Comparison of ENCODE assay signal across 27 cellular contexts in genomic region chr3:89562373-89562772, GRCh38.
"Had no signal": no experiment of that assay in that cellular context is flagged by ENCODE, and none has a peak within 500 bp of the region (broad histone marks: within the 10 kb centered on the region; RNA-seq: fewer than 3 reads in every experiment).

No MANE protein-coding gene starts in this region.

- H3K4me3 ChIP-seq: body of pancreas, gastrocnemius medialis, left ventricle myocardium inferior, thyroid gland, upper lobe of right lung had no signal

- H3K9me3 ChIP-seq: body of pancreas, gastrocnemius medialis, thyroid gland, upper lobe of right lung had no signal

- H3K36me3 ChIP-seq: gastrocnemius medialis, left ventricle myocardium inferior, thyroid gland, upper lobe of right lung had no signal

- DNase-seq: activated CD4-positive, alpha-beta T cell treated with anti-CD3 and anti-CD28 coated beads, Interleukin-2, amount 10 ng/mL, durations not matched to agents 7 days and 5 days; activated CD4-positive, CD25-positive, alpha-beta regulatory T cell treated with anti-CD3 and anti-CD28 coated beads, Interleukin-2, amount 50 U/mL, for 72 hours; activated CD8-positive, alpha-beta memory T cell treated with anti-CD3 and anti-CD28 coated beads, Interleukin-2, amount 10 ng/mL, durations not matched to agents 7 days and 5 days; activated CD8-positive, alpha-beta T cell treated with anti-CD3 and anti-CD28 coated beads for 36 hours; activated gamma-delta T cell; activated naive CD4-positive, alpha-beta T cell treated with anti-CD3 and anti-CD28 coated beads, Interleukin-2, amount 50 U/mL, for 16 hours; activated naive CD8-positive, alpha-beta T cell treated with anti-CD3 and anti-CD28 coated beads, Interleukin-2, amount 50 U/mL, for 24 hours; activated T-cell treated with anti-CD3 and anti-CD28 coated beads for 4 hours; anterior cingulate cortex; body of pancreas; caudate nucleus; dermis blood vessel endothelial cell; effector memory CD4-positive, alpha-beta T cell; gastrocnemius medialis; hippocampal formation; kidney glomerular epithelial cell; left ventricle myocardium inferior; midbrain; natural killer cell; retina; stimulated activated CD4-positive, alpha-beta T cell treated with anti-CD3 and anti-CD28 coated beads, Interleukin-4, amount 100 ng/mL, for 24 hours; stimulated activated naive CD4-positive, alpha-beta T cell treated with Interleukin-2 at 50 U/mL for 16 hours; thyroid gland; upper lobe of right lung had no signal

- H3K27ac ChIP-seq: body of pancreas, gastrocnemius medialis, left ventricle myocardium inferior, thyroid gland, upper lobe of right lung, VCaP had no signal

- H3K4me1 ChIP-seq: body of pancreas, gastrocnemius medialis, left ventricle myocardium inferior, thyroid gland, upper lobe of right lung had no signal

- FAIRE-seq: endothelial cell of umbilical vein had no signal

- H3K27me3 ChIP-seq: body of pancreas, gastrocnemius medialis, thyroid gland, upper lobe of right lung had no signal

- ATAC-seq: activated CD8-positive, alpha-beta memory T cell treated with anti-CD3 and anti-CD28 coated beads, Interleukin-2, amount 10 ng/mL, durations not matched to agents 7 days and 5 days; activated CD8-positive, alpha-beta T cell treated with anti-CD3 and anti-CD28 coated beads for 36 hours; activated naive CD8-positive, alpha-beta T cell treated with anti-CD3 and anti-CD28 coated beads, Interleukin-2, amount 50 U/mL, for 24 hours; body of pancreas; esophagus mucosa; gastrocnemius medialis; natural killer cell; upper lobe of right lung had no signal
